ENCODE assay signal across 24 cellular contexts in the genomic region with DNA sequence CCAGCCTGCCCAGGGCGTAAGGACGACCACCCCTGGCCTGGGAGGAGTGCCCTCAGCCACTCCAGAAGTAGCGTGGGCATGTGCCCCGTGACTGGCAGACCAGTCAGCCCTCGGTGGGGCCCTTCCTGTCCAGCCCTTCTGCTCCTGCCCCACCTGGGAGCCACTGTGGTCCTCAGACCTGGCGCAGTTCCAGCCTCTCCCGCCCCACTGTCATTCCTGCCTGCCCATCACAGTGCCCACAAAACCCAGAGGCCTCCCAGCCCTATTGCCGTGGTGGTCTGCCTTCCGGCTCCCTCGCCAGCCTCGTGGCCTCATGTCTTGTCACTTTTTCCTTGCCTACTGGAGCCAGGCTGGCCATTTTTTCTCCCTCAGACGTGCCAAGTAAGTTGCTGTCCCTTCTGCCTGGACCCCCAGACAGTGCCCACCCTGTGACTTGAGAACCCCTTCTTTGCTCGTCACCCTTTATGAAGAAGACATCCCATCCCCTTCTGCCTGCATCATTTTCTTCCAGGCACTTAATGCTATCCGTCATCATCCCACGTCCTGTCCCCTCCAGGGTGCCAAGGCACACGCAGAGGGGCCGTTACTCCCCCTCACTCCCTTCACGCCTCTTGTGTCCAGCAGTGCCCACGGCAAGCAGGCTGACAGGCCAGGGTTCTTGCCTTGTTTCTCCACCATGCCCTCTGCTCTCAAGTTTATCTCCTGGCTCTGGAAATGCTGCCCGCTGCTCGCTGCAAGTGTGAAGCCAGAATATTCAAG.
"Had no signal": no experiment of that assay in that cellular context is flagged by ENCODE, and none has a peak within 500 bp of the region (broad histone marks: within the 10 kb centered on the region; RNA-seq: fewer than 3 reads in every experiment).

No MANE protein-coding gene starts in this region.

- H2AFZ ChIP-seq: hepatocyte had no signal

- H3K9me3 Mint-ChIP-seq: T-helper 2 cell treated with Interferon-gamma antibody and Interleukin-4, amounts not matched to agents 5 μg/mL and 100 μg/mL, for 36 hours had no signal

- H3K4me3 ChIP-seq: body of pancreas, cardiac muscle cell, colonic mucosa, dorsolateral prefrontal cortex, gastroesophageal sphincter, hepatocyte, spleen, transverse colon, uterus had no signal

- H3K27ac ChIP-seq: body of pancreas, cardiac muscle cell, colonic mucosa, dorsolateral prefrontal cortex, gastroesophageal sphincter, hepatocyte, spleen, transverse colon, uterus, VCaP had no signal

- H3K4me1 ChIP-seq: colonic mucosa, gastroesophageal sphincter, transverse colon, uterus had no signal

- H3K36me3 Mint-ChIP-seq: activated naive CD8-positive, alpha-beta T cell had no signal

- H3K9me3 ChIP-seq: body of pancreas, colonic mucosa, gastroesophageal sphincter, spleen, transverse colon, uterus had no signal

- H3K4me2 ChIP-seq: hepatocyte had no signal

- H3K27ac Mint-ChIP-seq: activated naive CD8-positive, alpha-beta T cell; T-helper 2 cell treated with Interferon-gamma antibody and Interleukin-4, amounts not matched to agents 5 μg/mL and 100 μg/mL, for 36 hours had no signal

- ATAC-seq: activated CD4-positive, CD25-positive, alpha-beta regulatory T cell treated with anti-CD3 and anti-CD28 coated beads, Interleukin-2, amount 50 U/mL, for 24 hours; body of pancreas; gastroesophageal sphincter; left ventricle myocardium superior had no signal

- DNase-seq: activated CD4-positive, alpha-beta T cell treated with anti-CD3 and anti-CD28 coated beads for 48 hours; activated CD4-positive, alpha-beta T cell treated with anti-CD3 and anti-CD28 coated beads, Interleukin-2, amount 50 U/mL, for 48 hours; activated CD8-positive, alpha-beta memory T cell treated with anti-CD3 and anti-CD28 coated beads for 24 hours; activated gamma-delta T cell treated with Interleukin-2 at 50 U/mL for 16 hours; anterior cingulate cortex; body of pancreas; cerebellar nuclear complex; colonic mucosa; dorsolateral prefrontal cortex; effector memory CD4-positive, alpha-beta T cell; left ventricle myocardium superior; posterior cingulate gyrus; spleen; stimulated activated naive CD4-positive, alpha-beta T cell; T-helper 1 cell; transverse colon; uterus had no signal

- H3K36me3 ChIP-seq: cardiac muscle cell, colonic mucosa, gastroesophageal sphincter, spleen, transverse colon, uterus had no signal

- H3K4me3 Mint-ChIP-seq: activated naive CD8-positive, alpha-beta T cell; T-helper 2 cell treated with Interferon-gamma antibody and Interleukin-4, amounts not matched to agents 5 μg/mL and 100 μg/mL, for 36 hours had no signal

- H3K27me3 ChIP-seq: body of pancreas, cardiac muscle cell, colonic mucosa, dorsolateral prefrontal cortex, hepatocyte, transverse colon, uterus had no signal
